In genomic region chr11:29916040-29916439, GRCh38 we compare ENCODE assay signal across 27 cellular contexts.
"Had no signal": no experiment of that assay in that cellular context is flagged by ENCODE, and none has a peak within 500 bp of the region (broad histone marks: within the 10 kb centered on the region; RNA-seq: fewer than 3 reads in every experiment).

No MANE protein-coding gene starts in this region.

- H3K4me3 ChIP-seq: neural progenitor cell, ovary, psoas muscle, skin epidermis, smooth muscle cell, spleen, suprapubic skin, testis, tibial artery, transverse colon, upper lobe of right lung, uterus had no signal

- H3K27me3 ChIP-seq: neural progenitor cell, ovary, spleen, suprapubic skin, testis, tibial artery, transverse colon, upper lobe of right lung, uterus had no signal

- H3K9me3 ChIP-seq: ovary, psoas muscle, suprapubic skin, testis, tibial artery, transverse colon, upper lobe of right lung, uterus had no signal

- H2AFZ ChIP-seq: neural progenitor cell, parathyroid adenoma had no signal

- ATAC-seq: natural killer cell; psoas muscle; right cardiac atrium; sciatic nerve; stimulated activated memory B cell treated with anti-CD40 and anti-IgM and Interleukin-4, amounts not matched to agents 10 μg/mL and 1 μg/mL and 100 μg/mL, for 72 hours; stimulated activated naive CD8-positive, alpha-beta T cell treated with anti-CD3 and anti-CD28 coated beads, Interleukin-15, amount 100 ng/mL, for 72 hours; stimulated activated naive CD8-positive, alpha-beta T cell treated with anti-CD3 and anti-CD28 coated beads, Interleukin-15, Interleukin-2, amounts not matched to agents 100 U/mL and 50 U/mL, for 24 hours; upper lobe of right lung had no signal

- H3K4me1 ChIP-seq: neural progenitor cell, parathyroid adenoma, psoas muscle, spleen, suprapubic skin, testis, tibial artery, transverse colon, upper lobe of right lung, uterus had no signal

- DNase-seq: natural killer cell; occipital lobe; ovary; psoas muscle; right cardiac atrium; spleen; stimulated activated CD4-positive, alpha-beta T cell treated with anti-CD3 and anti-CD28 coated beads, Interleukin-12 subunit alpha, Interleukin-12 subunit beta, amount 100 ng/mL, for 4 hours; stimulated activated CD4-positive, alpha-beta T cell treated with anti-CD3 and anti-CD28 coated beads, Interleukin-1b, Interleukin-23, amount 100 ng/mL, for 48 hours; stimulated activated CD4-positive, alpha-beta T cell treated with anti-CD3 and anti-CD28 coated beads, Interleukin-4, amount 100 ng/mL, for 1 hour; stimulated activated CD4-positive, alpha-beta T cell treated with anti-CD3 and anti-CD28 coated beads, Interleukin-4, amount 100 ng/mL, for 4 hours; stimulated activated CD8-positive, alpha-beta memory T cell treated with anti-CD3 and anti-CD28 coated beads, Interleukin-4, amount 100 ng/mL, for 48 hours; stimulated activated naive CD4-positive, alpha-beta T cell; stimulated activated naive CD8-positive, alpha-beta T cell treated with anti-CD3 and anti-CD28 coated beads, Interleukin-15, amount 100 ng/mL, for 72 hours; stimulated activated naive CD8-positive, alpha-beta T cell treated with anti-CD3 and anti-CD28 coated beads, Interleukin-15, Interleukin-2, amounts not matched to agents 100 U/mL and 50 U/mL, for 24 hours; substantia nigra; testis; tibial artery; transverse colon; upper lobe of right lung; uterus had no signal

- H3K27ac ChIP-seq: neural progenitor cell, ovary, parathyroid adenoma, psoas muscle, skin epidermis, spleen, suprapubic skin, testis, tibial artery, transverse colon, upper lobe of right lung, uterus had no signal

- H3K4me2 ChIP-seq: neural progenitor cell, smooth muscle cell had no signal

- H3K36me3 ChIP-seq: neural progenitor cell, ovary, spleen, suprapubic skin, tibial artery, transverse colon, upper lobe of right lung, uterus had no signal

- H3K79me2 ChIP-seq: parathyroid adenoma had no signal

- H3K9ac ChIP-seq: neural progenitor cell, parathyroid adenoma had no signal
